ENCODE assay signal across 22 cellular contexts in genomic region chr21:42103843-42104242, GRCh38.
"Had no signal": no experiment of that assay in that cellular context is flagged by ENCODE, and none has a peak within 500 bp of the region (broad histone marks: within the 10 kb centered on the region; RNA-seq: fewer than 3 reads in every experiment).

No MANE protein-coding gene starts in this region.

- H3K27ac ChIP-seq: SJCRH30 had no signal

- H3K9me3 ChIP-seq: MG63, SJCRH30 had no signal

- FAIRE-seq: RCC 7860 had no signal

- ATAC-seq: SK-N-SH treated with all-trans-retinoic acid at 6 μM for 48 hours had no signal

- H3K27me3 ChIP-seq: MG63 had no signal

- H3K4me3 ChIP-seq: MG63, SJCRH30 had no signal

- DNase-seq: Karpas-422, KG1, MG63, NCI-H1092, NCI-H1105 treated with DMSO at 0.1 percent for 48 hours, NCI-H1417 treated with DMSO at 0.1 percent for 48 hours, NCI-H146, NCI-H187, NCI-H2029, NCI-H2081 treated with DMSO at 0.1 percent for 48 hours, NCI-H2171, NCI-H226, NCI-H446, NCI-H510A, NCI-H524 treated with DMSO at 0.1 percent for 48 hours, NCI-H69, NCI-H774, RPMI8226, SHP77, SJCRH30 had no signal

- H3K36me3 ChIP-seq: MG63, SJCRH30 had no signal
